Comparison of ENCODE assay signal across 14 cellular contexts in genomic region chr12:115008951-115009350, GRCh38.
A peak's percentile ranks its signal among the peaks of the same experiment; 100 is the strongest.
DNase-seq lines count a peak whose midpoint lies in the region; ATAC-seq lines count a peak whose summit lies in the region.
"Had no signal": no experiment of that assay in that cellular context is flagged by ENCODE, and none has a peak within 500 bp of the region (broad histone marks: within the 10 kb centered on the region; RNA-seq: fewer than 3 reads in every experiment).

No MANE protein-coding gene starts in this region.

- intact Hi-C loops in posterior cingulate gyrus (cut with DNase I), result no loop called here

- ATAC-seq in GM18517 (IDR thresholded peaks at IDR 0.05; ENCODE audit: unreplicated experiment) (peak; percentile 90), GM21526 (IDR thresholded peaks at IDR 0.05; ENCODE audit: low FRiP score, unreplicated experiment) (peak; percentile 92), HG03460 (IDR thresholded peaks at IDR 0.05; ENCODE audit: unreplicated experiment) (peak; percentile 67), HG03045 (IDR thresholded peaks at IDR 0.05; ENCODE audit: unreplicated experiment) (no peak)
- ATAC-seq: activated naive CD4-positive, alpha-beta T cell treated with anti-CD3 and anti-CD28 coated beads, Interleukin-2, amount 50 U/mL, for 72 hours had no signal

- DNase-seq in globus pallidus (ENCODE audit: low spot score) (peak; percentile 24), posterior cingulate gyrus (no peak)
- no peak for DNase-seq in activated naive CD4-positive, alpha-beta T cell treated with anti-CD3 and anti-CD28 coated beads, Interleukin-2, amount 50 U/mL, for 16 hours
- no peak for DNase-seq in activated T-cell treated with anti-CD3 and anti-CD28 coated beads, Interleukin-2, amount 50 U/mL, for 48 hours
- DNase-seq: activated CD4-positive, alpha-beta T cell treated with anti-CD3 and anti-CD28 coated beads for 48 hours; activated T-cell treated with anti-CD3 and anti-CD28 coated beads for 4 hours; cortex of kidney; HFFc6; T1000 had no signal
